In the genomic region with DNA sequence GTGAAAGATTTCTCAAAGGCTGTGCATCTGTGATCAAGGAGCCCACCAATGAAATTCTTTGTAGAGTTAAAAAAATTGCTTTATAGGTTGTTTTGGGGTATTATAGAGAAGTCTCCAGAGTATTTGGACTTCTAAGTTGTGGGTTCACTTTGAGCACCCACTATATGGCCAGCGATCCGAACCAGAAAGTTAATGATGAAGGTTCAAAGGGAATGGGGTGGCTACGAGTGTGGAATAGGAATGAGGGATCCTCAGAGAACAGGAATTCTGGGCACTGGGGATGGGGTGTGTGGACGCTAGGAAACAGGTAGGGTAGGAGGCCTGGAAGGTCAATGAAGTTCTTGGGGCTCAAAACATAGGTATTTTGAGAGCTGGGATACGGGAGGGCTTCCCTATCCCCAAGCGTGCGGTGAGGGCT, we compare ENCODE assay signal across 7 cellular contexts. TPM values are rescaled to one million over a fixed set of nuclear protein-coding genes. Genes with fewer than 3 reads are reported as not detected.
DNase-seq lines count a peak whose midpoint lies in the region; ATAC-seq, FAIRE-seq and TF ChIP-seq lines count a peak whose summit lies in the region.

No MANE protein-coding gene starts in this region.

- intact Hi-C loops in activated CD8-positive, alpha-beta T cell treated with anti-CD3 and anti-CD28 coated beads for 36 hours (cut with micrococcal nuclease) = no loop called here

- no peak for FAIRE-seq in HTR-8/SVneo (lab: Jason Lieb, UNC)

- H3K9ac ChIP-seq in iPS-18a (ENCODE audit: low read length) = peak overlapping the region; percentile 70

- POLR2A ChIA-PET in activated CD8-positive, alpha-beta T cell treated with anti-CD3 and anti-CD28 coated beads for 36 hours (lab: Charles Lee) = interaction anchor here (0.9 to 1.3 kb wide), 4 partner anchors 12 to 337 kb away, joined by 3 to 4 read pairs (median 4); partner anchors contain the start of gene CAMSAP1

- peak overlapping the region; percentile 85 for H3K4me3 ChIP-seq in iPS-18a (ENCODE audit: low read length)

- no peak for TF ChIP-seq CTCF in HFFc6 (IDR thresholded peaks at IDR 0.05)
- TF ChIP-seq CTCF in activated CD8-positive, alpha-beta T cell treated with anti-CD3 and anti-CD28 coated beads for 36 hours (IDR thresholded peaks at IDR 0.05) = no peak

- peak overlapping the region; percentile 72 for H3K27ac Mint-ChIP-seq in HFFc6
- H3K27ac Mint-ChIP-seq in activated CD8-positive, alpha-beta T cell treated with anti-CD3 and anti-CD28 coated beads for 36 hours = peak overlapping the region; percentile 93
- peak overlapping the region; percentile 93 for H3K27ac Mint-ChIP-seq in stimulated activated memory B cell treated with anti-CD40 and anti-IgM and Interleukin-4, amounts not matched to agents 10 μg/mL and 1 μg/mL and 100 μg/mL, for 72 hours

- peaks cover 23% of the 10 kb centered on the region for H3K4me1 Mint-ChIP-seq in HFFc6 (ENCODE audit: low read depth)
- peaks cover 40% of the 10 kb centered on the region for H3K4me1 Mint-ChIP-seq in activated CD8-positive, alpha-beta T cell treated with anti-CD3 and anti-CD28 coated beads for 36 hours (ENCODE audit: low read depth)
- H3K4me1 Mint-ChIP-seq in stimulated activated memory B cell treated with anti-CD40 and anti-IgM and Interleukin-4, amounts not matched to agents 10 μg/mL and 1 μg/mL and 100 μg/mL, for 72 hours = peaks cover 57% of the 10 kb centered on the region

- peaks cover 11% of the 10 kb centered on the region for H3K27me3 Mint-ChIP-seq in HFFc6 (ENCODE audit: insufficient read depth)
- H3K27me3 Mint-ChIP-seq in activated CD8-positive, alpha-beta T cell treated with anti-CD3 and anti-CD28 coated beads for 36 hours = no peaks in the 10 kb centered on the region
- H3K27me3 Mint-ChIP-seq in stimulated activated memory B cell treated with anti-CD40 and anti-IgM and Interleukin-4, amounts not matched to agents 10 μg/mL and 1 μg/mL and 100 μg/mL, for 72 hours = no peaks in the 10 kb centered on the region

- H3K36me3 ChIP-seq in iPS-18a (ENCODE audit: control insufficient read depth, low read depth, low read length) = no peaks in the 10 kb centered on the region

- no peaks in the 10 kb centered on the region for H3K36me3 Mint-ChIP-seq in HFFc6 (ENCODE audit: low read depth)
- peaks cover 4% of the 10 kb centered on the region for H3K36me3 Mint-ChIP-seq in activated CD8-positive, alpha-beta T cell treated with anti-CD3 and anti-CD28 coated beads for 36 hours (ENCODE audit: low read depth)
- H3K36me3 Mint-ChIP-seq in stimulated activated memory B cell treated with anti-CD40 and anti-IgM and Interleukin-4, amounts not matched to agents 10 μg/mL and 1 μg/mL and 100 μg/mL, for 72 hours = peaks cover 29% of the 10 kb centered on the region

- no peaks in the 10 kb centered on the region for H3K27me3 ChIP-seq in iPS-18a (ENCODE audit: control insufficient read depth, insufficient read depth, low read length)

- no peak for ATAC-seq in activated CD8-positive, alpha-beta T cell treated with anti-CD3 and anti-CD28 coated beads for 36 hours
- no peak for ATAC-seq in stimulated activated memory B cell treated with anti-CD40 and anti-IgM and Interleukin-4, amounts not matched to agents 10 μg/mL and 1 μg/mL and 100 μg/mL, for 72 hours
- ATAC-seq in GM18861 (IDR thresholded peaks at IDR 0.05; ENCODE audit: unreplicated experiment) = no peak
- ATAC-seq in HG02840 (IDR thresholded peaks at IDR 0.05; ENCODE audit: low FRiP score, unreplicated experiment) = no peak

- DNase-seq in HFFc6 = no peak
- DNase-seq in activated CD8-positive, alpha-beta T cell treated with anti-CD3 and anti-CD28 coated beads for 36 hours = no peak
- DNase-seq in HTR-8/SVneo (ENCODE audit: insufficient read length, low spot score) = no peak

- H3K9me3 ChIP-seq in iPS-18a (ENCODE audit: control insufficient read depth, low read depth, low read length) = no peaks in the 10 kb centered on the region

- no peaks in the 10 kb centered on the region for H3K9me3 Mint-ChIP-seq in HFFc6
- no peaks in the 10 kb centered on the region for H3K9me3 Mint-ChIP-seq in activated CD8-positive, alpha-beta T cell treated with anti-CD3 and anti-CD28 coated beads for 36 hours
- no peaks in the 10 kb centered on the region for H3K9me3 Mint-ChIP-seq in stimulated activated memory B cell treated with anti-CD40 and anti-IgM and Interleukin-4, amounts not matched to agents 10 μg/mL and 1 μg/mL and 100 μg/mL, for 72 hours

- no peak overlapping the region for H3K27ac ChIP-seq in iPS-18a (ENCODE audit: low read length)

- CTCF ChIA-PET in activated CD8-positive, alpha-beta T cell treated with anti-CD3 and anti-CD28 coated beads for 36 hours (lab: Charles Lee) = interaction anchor here (2.2 kb wide), 1 partner anchor 74 kb away, joined by 9 read pairs; no protein-coding TSS in a partner anchor

- peaks cover 29% of the 10 kb centered on the region for H3K4me1 ChIP-seq in iPS-18a (ENCODE audit: control insufficient read depth, low read depth, low read length)

- peak overlapping the region; percentile 96 for H3K4me3 Mint-ChIP-seq in HFFc6
- peak overlapping the region; percentile 94 for H3K4me3 Mint-ChIP-seq in activated CD8-positive, alpha-beta T cell treated with anti-CD3 and anti-CD28 coated beads for 36 hours
- H3K4me3 Mint-ChIP-seq in stimulated activated memory B cell treated with anti-CD40 and anti-IgM and Interleukin-4, amounts not matched to agents 10 μg/mL and 1 μg/mL and 100 μg/mL, for 72 hours = peak overlapping the region; percentile 95

RNA-seq across cellular contexts. Expression of gene QSOX2, which starts 0.8 kb away (rescaled TPM):
- 10 to 100 TPM; 20.1 to 24.9 (median 21.9) TPM for total RNA-seq in HFFc6 (2021; fragmentation: NEBNext Ultra II Directional; extraction: Animal tissue kit (Norgen Biotek cat#: 25700))
- total RNA-seq in activated CD8-positive, alpha-beta T cell treated with anti-CD3 and anti-CD28 coated beads for 36 hours = 10 to 100 TPM; 21.0 to 21.5 TPM

RNA-seq across cellular contexts. Expression of gene LHX3, which starts 39.9 kb away (rescaled TPM):
- not detected for total RNA-seq in HFFc6 (2021; fragmentation: NEBNext Ultra II Directional; extraction: Animal tissue kit (Norgen Biotek cat#: 25700))
- not detected for total RNA-seq in activated CD8-positive, alpha-beta T cell treated with anti-CD3 and anti-CD28 coated beads for 36 hours

RNA-seq across cellular contexts. Expression of gene CCDC187, which starts 59.1 kb away (rescaled TPM):
- total RNA-seq in HFFc6 (2021; fragmentation: NEBNext Ultra II Directional; extraction: Animal tissue kit (Norgen Biotek cat#: 25700)) = not detected
- total RNA-seq in activated CD8-positive, alpha-beta T cell treated with anti-CD3 and anti-CD28 coated beads for 36 hours = under 1 TPM in 1 of 2 experiments, not detected in 1; 0.07 TPM
